6 cellular contexts compared by ENCODE assay signal in the genomic region with DNA sequence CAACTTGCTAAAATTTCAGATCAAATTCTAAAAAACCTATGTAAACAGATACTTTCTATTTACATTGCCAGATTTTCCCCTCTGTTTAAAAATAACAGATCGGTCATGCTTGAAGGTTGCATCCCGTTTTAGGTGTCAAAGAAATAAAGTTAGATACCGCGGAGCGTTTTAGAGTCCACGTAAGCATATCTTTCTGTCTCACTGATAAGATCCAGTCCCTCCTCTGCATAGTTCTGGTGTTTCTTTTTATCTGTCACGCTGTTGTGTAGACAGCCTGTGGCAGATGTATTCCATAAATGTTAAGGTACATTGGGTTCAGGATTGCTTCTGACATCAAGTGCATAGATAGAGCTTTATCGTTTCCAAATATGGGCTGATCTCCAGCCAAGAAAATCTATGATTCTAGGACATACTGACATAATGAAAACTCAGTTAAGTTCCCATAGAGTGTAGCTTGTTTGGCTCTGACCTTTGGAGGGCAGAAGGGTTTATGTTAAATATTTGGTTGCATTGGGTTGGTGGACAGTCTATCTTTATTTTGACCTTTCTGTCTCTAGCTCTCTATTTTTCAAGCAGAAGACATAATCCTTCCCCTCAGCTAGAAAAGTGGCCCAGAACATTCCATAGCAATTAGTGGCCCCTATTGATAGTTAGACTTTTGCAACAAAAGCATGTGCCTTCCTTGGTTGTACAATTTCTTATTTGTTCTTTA.
DNase-seq lines count a peak whose midpoint lies in the region; ATAC-seq, FAIRE-seq and TF ChIP-seq lines count a peak whose summit lies in the region.
"Not testable (repeated sequence)": the region's sequence is repeated elsewhere in the genome, so short reads cannot be mapped to it uniquely, and the experiment has no call there.

No MANE protein-coding gene starts in this region.

- H3K27ac ChIP-seq in heart left ventricle = peak overlapping the region in 4 of 12 donors; percentile 52 to 73 (median 56)

- TF ChIP-seq CTCF in heart left ventricle (IDR thresholded peaks at IDR 0.05) = not testable (repeated sequence)

- not testable (repeated sequence) for H3K36me3 ChIP-seq in heart left ventricle

- H3K27me3 ChIP-seq in heart left ventricle = not testable (repeated sequence)

- H3K4me1 ChIP-seq in heart left ventricle = peaks cover 0 to 11% (median 1%) of the 10 kb centered on the region in 12 donors

- ATAC-seq in GM18511 (IDR thresholded peaks at IDR 0.05; ENCODE audit: unreplicated experiment) = peak; percentile 54
- ATAC-seq in GM21515 (IDR thresholded peaks at IDR 0.05; ENCODE audit: unreplicated experiment) = peak; percentile 41
- peak; percentile 45 for ATAC-seq in HG03066 (IDR thresholded peaks at IDR 0.05; ENCODE audit: low read depth, unreplicated experiment)
- peak; percentile 48 for ATAC-seq in HG03439 (IDR thresholded peaks at IDR 0.05; ENCODE audit: unreplicated experiment)
- ATAC-seq in heart left ventricle = peak; percentile 93 to 98 (median 96)

- not testable (repeated sequence) for H3K9me3 ChIP-seq in heart left ventricle

- not testable (repeated sequence) for DNase-seq in H54 (ENCODE audit: insufficient read length, low spot score); heart left ventricle

- intact Hi-C loops in heart left ventricle (cut with DNase I) = not testable (repeated sequence)

- H3K4me3 ChIP-seq in heart left ventricle = not testable (repeated sequence)

- FAIRE-seq in H54 (lab: Jason Lieb, UNC) = peak; percentile 86

- TF ChIP-seq POLR2A in H54 (IDR thresholded peaks at IDR 0.05; ENCODE audit: low read depth, low read length); heart left ventricle (IDR thresholded peaks at IDR 0.05): not testable (repeated sequence)

- WGBS in heart left ventricle, 4 donors = 19 to 41% (median 25%) methylated on average over 1 to 7 of the region's 8 CpGs

Comparison
In these comparisons a context has a peak if more than half of its experiments do, and no peak if none do; other contexts are left out.
1. ATAC-seq: peak in every context shown above with its lines; median percentile 96 in heart left ventricle; 54 in GM18511; 48 in HG03439; 45 in HG03066; 41 in GM21515.